28 cellular contexts compared by ENCODE assay signal in the genomic region with DNA sequence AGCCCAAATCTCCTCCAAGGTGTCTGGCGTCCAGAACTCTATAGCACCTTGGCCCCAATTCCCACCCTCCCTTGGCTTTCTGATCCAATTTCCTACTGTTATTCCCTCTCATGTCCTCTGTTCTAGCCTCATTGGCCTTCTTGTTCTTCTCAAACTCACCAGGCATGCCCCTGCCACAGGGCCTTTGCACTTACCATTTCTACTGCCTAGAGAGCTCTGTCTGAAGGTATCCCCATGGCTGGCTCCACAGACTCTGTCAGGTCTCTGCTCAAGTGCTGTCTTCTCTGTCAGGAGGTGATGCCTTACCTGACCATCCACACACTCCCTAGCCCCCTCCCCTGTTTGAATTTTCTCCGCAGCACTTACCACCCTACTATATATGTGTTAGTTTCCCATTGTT.
"Had no signal": no experiment of that assay in that cellular context is flagged by ENCODE, and none has a peak within 500 bp of the region (broad histone marks: within the 10 kb centered on the region; RNA-seq: fewer than 3 reads in every experiment).

No MANE protein-coding gene starts in this region.

- H3K4me1 Mint-ChIP-seq: stimulated activated memory B cell treated with anti-CD40 and anti-IgM and Interleukin-4, amounts not matched to agents 10 μg/mL and 1 μg/mL and 100 μg/mL, for 72 hours had no signal

- H3K4me1 ChIP-seq: testis, thyroid gland, transverse colon, upper lobe of right lung, uterus, vagina had no signal

- H3K27ac Mint-ChIP-seq: stimulated activated memory B cell treated with anti-CD40 and anti-IgM and Interleukin-4, amounts not matched to agents 10 μg/mL and 1 μg/mL and 100 μg/mL, for 72 hours; stimulated activated naive B cell treated with anti-CD40 and anti-IgM and Interleukin-4, amounts not matched to agents 10 μg/mL and 1 μg/mL and 100 μg/mL, for 72 hours; stimulated activated naive CD8-positive, alpha-beta T cell treated with anti-CD3 and anti-CD28 coated beads, Interleukin-15, amount 100 ng/mL, for 72 hours; stimulated activated naive CD8-positive, alpha-beta T cell treated with anti-CD3 and anti-CD28 coated beads, Interleukin-15, Interleukin-2, amounts not matched to agents 100 ng/mL and 50 ng/mL, for 24 hours; type B pancreatic cell had no signal

- H3K36me3 Mint-ChIP-seq: type B pancreatic cell had no signal

- H3K4me3 ChIP-seq: stomach, suprapubic skin, testis, thoracic aorta, thyroid gland, tibial artery, tibial nerve, transverse colon, upper lobe of left lung, upper lobe of right lung, uterus, vagina had no signal

- H3K27me3 ChIP-seq: testis, thyroid gland, tibial artery, upper lobe of left lung, upper lobe of right lung, uterus, vagina had no signal

- FAIRE-seq: urothelium cell line had no signal

- DNase-seq: stimulated activated CD4-positive, alpha-beta T cell treated with anti-CD3 and anti-CD28 coated beads, Interleukin-2, amount 100 ng/mL, for 48 hours; stimulated activated CD4-positive, alpha-beta T cell treated with anti-CD3 and anti-CD28 coated beads, Interleukin-4, amount 100 ng/mL, for 1 hour; stimulated activated CD4-positive, alpha-beta T cell treated with anti-CD3 and anti-CD28 coated beads, Interleukin-4, amount 100 ng/mL, for 24 hours; stimulated activated CD4-positive, alpha-beta T cell treated with anti-CD3 and anti-CD28 coated beads, Interleukin-4, amount 100 ng/mL, for 4 hours; stimulated activated CD8-positive, alpha-beta memory T cell treated with anti-CD3 and anti-CD28 coated beads, Interleukin-4, amount 100 ng/mL, for 48 hours; stimulated activated naive B cell treated with anti-CD40 and anti-IgM and Interleukin-4, amounts not matched to agents 10 μg/mL and 1 μg/mL and 100 μg/mL, for 72 hours; stimulated activated naive CD4-positive, alpha-beta T cell; stimulated activated naive CD4-positive, alpha-beta T cell treated with Interleukin-2 at 50 U/mL for 16 hours; stimulated activated naive CD8-positive, alpha-beta T cell treated with anti-CD3 and anti-CD28 coated beads, Interleukin-15, amount 100 ng/mL, for 72 hours; stimulated activated naive CD8-positive, alpha-beta T cell treated with anti-CD3 and anti-CD28 coated beads, Interleukin-15, Interleukin-2, amounts not matched to agents 100 U/mL and 50 U/mL, for 24 hours; stomach; substantia nigra; testis; thyroid gland; tibial artery; transverse colon; trophoblast cell; upper lobe of left lung; upper lobe of right lung; uterus had no signal

- ATAC-seq: stimulated activated memory B cell treated with anti-CD40 and anti-IgM and Interleukin-4, amounts not matched to agents 10 μg/mL and 1 μg/mL and 100 μg/mL, for 72 hours; stimulated activated naive B cell treated with anti-CD40 and anti-IgM and Interleukin-4, amounts not matched to agents 10 μg/mL and 1 μg/mL and 100 μg/mL, for 72 hours; stimulated activated naive CD8-positive, alpha-beta T cell treated with anti-CD3 and anti-CD28 coated beads, Interleukin-15, amount 100 ng/mL, for 72 hours; stimulated activated naive CD8-positive, alpha-beta T cell treated with anti-CD3 and anti-CD28 coated beads, Interleukin-15, Interleukin-2, amounts not matched to agents 100 U/mL and 50 U/mL, for 24 hours; upper lobe of right lung had no signal

- H3K9me3 Mint-ChIP-seq: type B pancreatic cell had no signal

- H3K4me3 Mint-ChIP-seq: stimulated activated memory B cell treated with anti-CD40 and anti-IgM and Interleukin-4, amounts not matched to agents 10 μg/mL and 1 μg/mL and 100 μg/mL, for 72 hours; stimulated activated naive B cell treated with anti-CD40 and anti-IgM and Interleukin-4, amounts not matched to agents 10 μg/mL and 1 μg/mL and 100 μg/mL, for 72 hours; stimulated activated naive CD8-positive, alpha-beta T cell treated with anti-CD3 and anti-CD28 coated beads, Interleukin-15, amount 100 ng/mL, for 72 hours; stimulated activated naive CD8-positive, alpha-beta T cell treated with anti-CD3 and anti-CD28 coated beads, Interleukin-15, Interleukin-2, amounts not matched to agents 100 ng/mL and 50 ng/mL, for 24 hours; type B pancreatic cell had no signal

- H3K9me3 ChIP-seq: testis, thoracic aorta, thyroid gland, uterus, vagina had no signal

- H3K27ac ChIP-seq: stomach, suprapubic skin, testis, thoracic aorta, thyroid gland, tibial artery, tibial nerve, transverse colon, upper lobe of left lung, upper lobe of right lung, uterus, vagina had no signal

- H3K36me3 ChIP-seq: stomach, suprapubic skin, thoracic aorta, thyroid gland, tibial artery, tibial nerve, transverse colon, upper lobe of left lung, upper lobe of right lung, uterus, vagina had no signal
